ENCODE assay signal across 17 cellular contexts in genomic region chr10:70164179-70164578, GRCh38. TPM values are rescaled to one million over a fixed set of nuclear protein-coding genes. Genes with fewer than 3 reads are reported as not detected.
DNase-seq lines count a peak whose midpoint lies in the region; ATAC-seq and TF ChIP-seq lines count a peak whose summit lies in the region.
"Had no signal": no experiment of that assay in that cellular context is flagged by ENCODE, and none has a peak within 500 bp of the region (broad histone marks: within the 10 kb centered on the region; RNA-seq: fewer than 3 reads in every experiment).

No MANE protein-coding gene starts in this region.

- peak overlapping the region; percentile 93 for H3K27ac Mint-ChIP-seq in activated naive CD8-positive, alpha-beta T cell

- ATAC-seq in left ventricle myocardium superior (peak; percentile 14), Right ventricle myocardium superior (ENCODE audit: poor library complexity) (no peak)
- ATAC-seq: HCT116 had no signal

- H3K4me1 Mint-ChIP-seq in activated naive CD8-positive, alpha-beta T cell (ENCODE audit: low read depth): peaks cover 84% of the 10 kb centered on the region

- H3K36me3 Mint-ChIP-seq in activated naive CD8-positive, alpha-beta T cell: peaks cover 22% of the 10 kb centered on the region

- no peak overlapping the region for H3K4me3 ChIP-seq in NB4 (ENCODE audit: low read depth, low read length)
- H3K4me3 ChIP-seq: Peyer's patch, smooth muscle cell had no signal

- no peaks in the 10 kb centered on the region for H3K27me3 Mint-ChIP-seq in activated naive CD8-positive, alpha-beta T cell

- intact Hi-C loops in left ventricle myocardium superior (cut with micrococcal nuclease) (no loop called here), Right ventricle myocardium superior (cut with DNase I) (no loop called here)

- no peak overlapping the region for H3K27ac ChIP-seq in caudate nucleus (ENCODE audit: low read depth, low read length)
- H3K27ac ChIP-seq: Peyer's patch had no signal

- peak overlapping the region; percentile 78 for H3K4me3 Mint-ChIP-seq in activated naive CD8-positive, alpha-beta T cell

- no peak for DNase-seq in left ventricle myocardium superior
- no peak for DNase-seq in Right ventricle myocardium superior
- peak; percentile 73 for DNase-seq in NB4 (ENCODE audit: low read depth)
- no peak for DNase-seq in caudate nucleus (lab: John Stamatoyannopoulos, UW)
- no peak for DNase-seq in stimulated activated CD4-positive, alpha-beta T cell treated with anti-CD3 and anti-CD28 coated beads, Interleukin-2, amount 100 ng/mL, for 48 hours
- DNase-seq in RPMI8226: no peak
- DNase-seq in NCI-H226: no peak
- DNase-seq: cortex of kidney, DMS53, mesendoderm, NCI-H1436, NCI-H524, Peyer's patch, T1000 had no signal

- no peak for TF ChIP-seq CTCF in NB4 (IDR thresholded peaks at IDR 0.05; ENCODE audit: low read depth, low read length)

- no peaks in the 10 kb centered on the region for H3K9me3 Mint-ChIP-seq in activated naive CD8-positive, alpha-beta T cell (ENCODE audit: low read depth)

- no peak for TF ChIP-seq POLR2A in NB4 (IDR thresholded peaks at IDR 0.05; ENCODE audit: extremely low read depth, insufficient read length)

RNA-seq across cellular contexts. Expression of gene SAR1A, which starts 6.1 kb away (rescaled TPM):
- total RNA-seq in left ventricle myocardium superior (88.1 TPM), Right ventricle myocardium superior (72.7 TPM)

RNA-seq across cellular contexts. Expression of gene TYSND1, which starts 17.7 kb away (rescaled TPM):
- total RNA-seq in left ventricle myocardium superior (6.6 TPM), Right ventricle myocardium superior (5.9 TPM)

RNA-seq across cellular contexts. Expression of gene AIFM2, which starts 31.6 kb away (rescaled TPM):
- 16.3 TPM for total RNA-seq in left ventricle myocardium superior
- 20.2 TPM for total RNA-seq in Right ventricle myocardium superior
